8 cellular contexts compared by ENCODE assay signal in genomic region chr7:30479356-30480120, GRCh38. TPM values are rescaled to one million over a fixed set of nuclear protein-coding genes. Genes with fewer than 3 reads are reported as not detected.
DNase-seq lines count a peak whose midpoint lies in the region; ATAC-seq and TF ChIP-seq lines count a peak whose summit lies in the region.
"Not testable (repeated sequence)": the region's sequence is repeated elsewhere in the genome, so short reads cannot be mapped to it uniquely, and the experiment has no call there.

No MANE protein-coding gene starts in this region.

- H3K9me3 Mint-ChIP-seq in WTC11 = not testable (repeated sequence)

- H3K4me1 Mint-ChIP-seq in WTC11 = peaks cover 15% of the 10 kb centered on the region

- DNase-seq in AG04450 (ENCODE audit: low read depth, low spot score); WTC11 (ENCODE audit: low spot score): not testable (repeated sequence)
- DNase-seq in H4 (ENCODE audit: low spot score) (peak; percentile 85), NCI-H526 treated with DMSO at 0.1 percent for 48 hours (lab: John Stamatoyannopoulos, UW) (peak; percentile 10), astrocyte of the hippocampus (ENCODE audit: low read depth, low spot score) (peak; percentile 32), fibroblast of pulmonary artery (ENCODE audit: low read depth) (peak; percentile 51), mucosa of descending colon (peak in 2 of 3 donors; percentile 36 to 41)
- DNase-seq in stimulated activated CD4-positive, alpha-beta T cell treated with anti-CD3 and anti-CD28 coated beads, Interleukin-15, amount 100 ng/mL, for 24 hours = peak; percentile 32

- not testable (repeated sequence) for ATAC-seq in WTC11
- peak; percentile 45 for ATAC-seq in mucosa of descending colon

- peak overlapping the region; percentile 80 for H3K4me3 Mint-ChIP-seq in WTC11

- CTCF ChIA-PET in AG04450 (lab: Charles Lee) = interaction anchor here (0.6 to 3.1 kb wide), 4 partner anchors 10 to 869 kb away, joined by 3 to 18 read pairs (median 6); no protein-coding TSS in a partner anchor
- CTCF ChIA-PET in WTC11 (lab: Charles Lee) = not testable (repeated sequence)

- POLR2A ChIA-PET in AG04450 (lab: Yijun Ruan, JAX) = interaction anchor here (1.7 kb wide), 1 partner anchor 19 kb away, joined by 11 read pairs; no protein-coding TSS in a partner anchor
- POLR2A ChIA-PET in WTC11 (lab: Charles Lee) = interaction anchor here (2.0 kb wide), 1 partner anchor 10 kb away, joined by 7 read pairs; no protein-coding TSS in a partner anchor

- TF ChIP-seq CTCF in AG04450 (IDR thresholded peaks at IDR 0.05; ENCODE audit: low read depth, low read length); WTC11 (IDR thresholded peaks at IDR 0.05); fibroblast of pulmonary artery (IDR thresholded peaks at IDR 0.05; ENCODE audit: low read length, missing control alignments); mucosa of descending colon (IDR thresholded peaks at IDR 0.05): not testable (repeated sequence)

- H3K27me3 ChIP-seq in AG04450 (ENCODE audit: control insufficient read depth, insufficient read depth, low read length) = not testable (repeated sequence)

- peaks cover 26% of the 10 kb centered on the region for H3K4me1 ChIP-seq in mucosa of descending colon (ENCODE audit: low read depth)

- peaks cover 12% of the 10 kb centered on the region for H3K27me3 Mint-ChIP-seq in WTC11 (ENCODE audit: low read depth)

- peak overlapping the region; percentile 75 for H3K4me3 ChIP-seq in AG04450 (ENCODE audit: low read depth, low read length)
- H3K4me3 ChIP-seq in fibroblast of pulmonary artery (replicated peaks; ENCODE audit: low read depth, low read length) = peak overlapping the region; percentile 79
- not testable (repeated sequence) for H3K4me3 ChIP-seq in mucosa of descending colon

- not testable (repeated sequence) for H3K27ac ChIP-seq in AG04450 (ENCODE audit: low read depth, low read length)

- not testable (repeated sequence) for H3K36me3 Mint-ChIP-seq in WTC11

- intact Hi-C loops in mucosa of descending colon (cut with DNase I, micrococcal nuclease) = not testable (repeated sequence)

- H3K9me3 ChIP-seq in AG04450 (ENCODE audit: control insufficient read depth, insufficient read depth, low read length); mucosa of descending colon: not testable (repeated sequence)

- not testable (repeated sequence) for H3K27ac Mint-ChIP-seq in WTC11

- H3K36me3 ChIP-seq in mucosa of descending colon (ENCODE audit: low read depth) = not testable (repeated sequence)

RNA-seq across cellular contexts. Expression of gene NOD1, which starts 1.0 kb away (rescaled TPM):
- polyA plus RNA-seq in AG04450 (2011; rRNA removed) = 3.3 and 3.5 TPM in 2 replicates
- polyA minus RNA-seq in AG04450 (2011; rRNA and poly(A)+ RNA removed) = 4.0 and 5.4 TPM in 2 replicates
- 8.2 and 10.2 TPM in 2 replicates for total RNA-seq in H4 (2014; rRNA removed; shearing (Covaris generic))
- total RNA-seq in WTC11 (2021) (6.0 to 6.4 TPM (median 6.3 TPM) in 3 replicates), mucosa of descending colon (10 to 100 TPM; 13.2 to 14.4 (median 13.2) TPM)

RNA-seq across cellular contexts. Expression of gene GGCT, which starts 25.1 kb away (rescaled TPM):
- 19.8 and 24.4 TPM in 2 replicates for polyA plus RNA-seq in AG04450 (2011; rRNA removed)
- polyA minus RNA-seq in AG04450 (2011; rRNA and poly(A)+ RNA removed) = 4.9 and 5.5 TPM in 2 replicates
- 127 and 144 TPM in 2 replicates for total RNA-seq in H4 (2014; rRNA removed; shearing (Covaris generic))
- total RNA-seq in WTC11 (2021) = 95.4 to 106 TPM (median 101 TPM) in 3 replicates
- total RNA-seq in mucosa of descending colon = 10 to 100 TPM; 29.9 to 50.2 (median 32.8) TPM
